ENCODE assay signal across 12 cellular contexts in the genomic region with DNA sequence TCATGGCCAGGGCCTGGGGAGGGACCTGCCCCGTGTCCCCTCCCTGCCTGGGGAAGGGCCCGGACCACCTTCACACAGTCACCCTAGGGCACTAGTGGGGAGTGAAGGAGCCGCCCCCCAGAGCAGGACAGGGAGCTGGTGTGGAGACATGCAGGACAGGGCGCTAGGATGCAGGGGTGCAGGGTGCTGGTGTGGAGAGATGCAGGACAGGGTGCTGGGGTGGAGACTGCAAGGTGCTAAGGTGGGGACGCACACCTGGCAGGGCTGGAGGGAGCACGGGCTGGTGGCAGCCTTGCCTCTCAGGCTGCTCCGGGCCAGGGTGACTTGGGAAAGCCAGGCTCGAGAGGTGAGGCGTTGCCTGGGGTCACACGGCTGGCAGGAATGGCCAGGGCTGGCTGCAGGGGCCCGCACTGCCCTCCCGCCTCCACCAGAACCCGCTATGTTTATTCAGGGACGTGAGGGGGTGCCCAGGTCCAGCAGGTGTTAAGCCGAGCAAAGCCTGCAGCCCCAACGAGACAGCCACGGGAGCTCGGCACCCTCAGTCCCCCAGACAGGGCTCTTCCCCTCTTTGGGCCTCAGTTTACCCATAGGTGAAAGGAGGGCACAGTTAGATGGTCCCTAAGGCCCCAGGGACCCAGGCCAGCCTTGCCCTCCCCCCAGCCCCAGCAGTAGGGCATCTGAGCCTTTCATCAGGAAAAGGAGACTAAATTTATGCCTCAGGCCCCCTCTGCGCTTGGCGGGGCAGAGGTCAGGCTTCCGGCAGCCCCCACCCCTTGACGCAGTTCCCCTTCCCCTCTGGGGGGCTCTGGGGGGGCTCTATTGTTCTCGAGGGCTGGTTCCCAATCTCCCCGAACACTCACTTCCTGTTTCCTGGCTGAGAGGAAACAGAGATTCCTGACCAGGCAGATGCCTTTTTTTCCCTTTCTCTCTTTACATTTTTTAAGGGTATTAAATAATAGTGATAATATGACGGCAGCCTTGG. TPM values are rescaled to one million over a fixed set of nuclear protein-coding genes. Genes with fewer than 3 reads are reported as not detected.
DNase-seq lines count a peak whose midpoint lies in the region; ATAC-seq, FAIRE-seq and TF ChIP-seq lines count a peak whose summit lies in the region.
"Had no signal": no experiment of that assay in that cellular context is flagged by ENCODE, and none has a peak within 500 bp of the region (broad histone marks: within the 10 kb centered on the region; RNA-seq: fewer than 3 reads in every experiment).

No MANE protein-coding gene starts in this region.

- H2AFZ ChIP-seq in keratinocyte (ENCODE audit: control insufficient read depth, low read length): peak overlapping the region; percentile 36

- H3K9me3 Mint-ChIP-seq in stimulated activated memory B cell treated with anti-CD40 and anti-IgM and Interleukin-4, amounts not matched to agents 10 μg/mL and 1 μg/mL and 100 μg/mL, for 72 hours: no peaks in the 10 kb centered on the region
- H3K9me3 Mint-ChIP-seq in stimulated activated effector memory CD8-positive, alpha-beta T cell treated with anti-CD3 and anti-CD28 coated beads, Interleukin-12 subunit alpha, Interleukin-12 subunit beta, amount 100 ng/mL, for 72 hours: no peaks in the 10 kb centered on the region
- no peaks in the 10 kb centered on the region for H3K9me3 Mint-ChIP-seq in effector memory CD8-positive, alpha-beta T cell
- H3K9me3 Mint-ChIP-seq in activated naive CD8-positive, alpha-beta T cell treated with anti-CD3 and anti-CD28 coated beads, Interleukin-2, amount 50 U/mL, for 24 hours: no peaks in the 10 kb centered on the region
- H3K9me3 Mint-ChIP-seq: immature natural killer cell had no signal

- peak; percentile 94 for DNase-seq in KBM-7
- no peak for DNase-seq in keratinocyte (ENCODE audit: low read depth, low spot score)
- no peak for DNase-seq in NCI-H187 treated with DMSO at 0.1 percent for 48 hours (lab: John Stamatoyannopoulos, UW)
- DNase-seq in stimulated activated effector memory CD8-positive, alpha-beta T cell treated with anti-CD3 and anti-CD28 coated beads, Interleukin-12 subunit alpha, Interleukin-12 subunit beta, amount 100 ng/mL, for 72 hours (ENCODE audit: low spot score in 2 of 2): no peak
- DNase-seq in effector memory CD8-positive, alpha-beta T cell: no peak
- no peak for DNase-seq in activated naive CD8-positive, alpha-beta T cell treated with anti-CD3 and anti-CD28 coated beads, Interleukin-2, amount 50 U/mL, for 24 hours
- DNase-seq: immature natural killer cell, NCI-H82 had no signal

- H3K4me2 ChIP-seq in keratinocyte (ENCODE audit: control insufficient read depth, extremely low read depth, insufficient read depth, low read depth, low read length): no peak overlapping the region

- H3K4me1 ChIP-seq in keratinocyte (ENCODE audit: control insufficient read depth, extremely low read depth, insufficient read depth, low read length): peaks cover 6% of the 10 kb centered on the region

- H3K36me3 ChIP-seq in keratinocyte (ENCODE audit: control insufficient read depth in 2 of 2, extremely low read depth in 1 of 2, insufficient read depth in 2 of 2, low read length in 2 of 2): no peaks in the 10 kb centered on the region

- ATAC-seq in stimulated activated memory B cell treated with anti-CD40 and anti-IgM and Interleukin-4, amounts not matched to agents 10 μg/mL and 1 μg/mL and 100 μg/mL, for 72 hours: peak; percentile 18
- no peak for ATAC-seq in stimulated activated effector memory CD8-positive, alpha-beta T cell treated with anti-CD3 and anti-CD28 coated beads, Interleukin-12 subunit alpha, Interleukin-12 subunit beta, amount 100 ng/mL, for 72 hours
- no peak for ATAC-seq in effector memory CD8-positive, alpha-beta T cell (replicated peaks)
- ATAC-seq in activated naive CD8-positive, alpha-beta T cell treated with anti-CD3 and anti-CD28 coated beads, Interleukin-2, amount 50 U/mL, for 24 hours: no peak

- FAIRE-seq in keratinocyte (lab: Jason Lieb, UNC): no peak

- no peak overlapping the region for H3K4me3 ChIP-seq in keratinocyte (ENCODE audit: control insufficient read depth in 2 of 3, extremely low read depth in 1 of 3, insufficient read depth in 2 of 3, low read depth in 1 of 3, low read length in 3 of 3)

- H4K20me1 ChIP-seq in keratinocyte (ENCODE audit: control insufficient read depth, extremely low read depth, insufficient read depth, low read length): no peaks in the 10 kb centered on the region

- H3K9ac ChIP-seq in keratinocyte (ENCODE audit: control insufficient read depth, extremely low read depth, insufficient read depth, low read length): no peak overlapping the region

- H3K27me3 Mint-ChIP-seq in stimulated activated memory B cell treated with anti-CD40 and anti-IgM and Interleukin-4, amounts not matched to agents 10 μg/mL and 1 μg/mL and 100 μg/mL, for 72 hours: peaks cover 90% of the 10 kb centered on the region
- peaks cover 51 to 83% of the 10 kb centered on the region in 2 donors for H3K27me3 Mint-ChIP-seq in effector memory CD8-positive, alpha-beta T cell
- peaks cover 39% of the 10 kb centered on the region for H3K27me3 Mint-ChIP-seq in activated naive CD8-positive, alpha-beta T cell treated with anti-CD3 and anti-CD28 coated beads, Interleukin-2, amount 50 U/mL, for 24 hours

- no peaks in the 10 kb centered on the region for H3K9me3 ChIP-seq in keratinocyte (ENCODE audit: control insufficient read depth, low read depth, low read length)

- H3K27ac Mint-ChIP-seq in stimulated activated memory B cell treated with anti-CD40 and anti-IgM and Interleukin-4, amounts not matched to agents 10 μg/mL and 1 μg/mL and 100 μg/mL, for 72 hours: no peak overlapping the region
- H3K27ac Mint-ChIP-seq in stimulated activated effector memory CD8-positive, alpha-beta T cell treated with anti-CD3 and anti-CD28 coated beads, Interleukin-12 subunit alpha, Interleukin-12 subunit beta, amount 100 ng/mL, for 72 hours: no peak overlapping the region
- no peak overlapping the region for H3K27ac Mint-ChIP-seq in effector memory CD8-positive, alpha-beta T cell
- H3K27ac Mint-ChIP-seq in activated naive CD8-positive, alpha-beta T cell treated with anti-CD3 and anti-CD28 coated beads, Interleukin-2, amount 50 U/mL, for 24 hours: no peak overlapping the region
- H3K27ac Mint-ChIP-seq: immature natural killer cell, progenitor cell of endocrine pancreas had no signal

- no peaks in the 10 kb centered on the region for H3K9me1 ChIP-seq in keratinocyte (ENCODE audit: control insufficient read depth, extremely low read depth, insufficient read depth, low read length)

- H3K79me2 ChIP-seq in keratinocyte (ENCODE audit: control insufficient read depth, insufficient read depth, low read length): no peaks in the 10 kb centered on the region

- H3K27ac ChIP-seq in angular gyrus (ENCODE audit: low read depth, low read length) (peak overlapping the region; percentile 48), keratinocyte (ENCODE audit: control insufficient read depth, insufficient read depth, low read length) (no peak overlapping the region)
- H3K27ac ChIP-seq: VCaP had no signal

- H3K4me3 Mint-ChIP-seq in stimulated activated memory B cell treated with anti-CD40 and anti-IgM and Interleukin-4, amounts not matched to agents 10 μg/mL and 1 μg/mL and 100 μg/mL, for 72 hours: no peak overlapping the region
- H3K4me3 Mint-ChIP-seq in stimulated activated effector memory CD8-positive, alpha-beta T cell treated with anti-CD3 and anti-CD28 coated beads, Interleukin-12 subunit alpha, Interleukin-12 subunit beta, amount 100 ng/mL, for 72 hours: no peak overlapping the region
- H3K4me3 Mint-ChIP-seq in effector memory CD8-positive, alpha-beta T cell: no peak overlapping the region
- H3K4me3 Mint-ChIP-seq in activated naive CD8-positive, alpha-beta T cell treated with anti-CD3 and anti-CD28 coated beads, Interleukin-2, amount 50 U/mL, for 24 hours: no peak overlapping the region
- H3K4me3 Mint-ChIP-seq: immature natural killer cell had no signal

- peaks cover 49% of the 10 kb centered on the region for H3K4me1 Mint-ChIP-seq in stimulated activated memory B cell treated with anti-CD40 and anti-IgM and Interleukin-4, amounts not matched to agents 10 μg/mL and 1 μg/mL and 100 μg/mL, for 72 hours
- H3K4me1 Mint-ChIP-seq in stimulated activated effector memory CD8-positive, alpha-beta T cell treated with anti-CD3 and anti-CD28 coated beads, Interleukin-12 subunit alpha, Interleukin-12 subunit beta, amount 100 ng/mL, for 72 hours: no peaks in the 10 kb centered on the region
- H3K4me1 Mint-ChIP-seq in effector memory CD8-positive, alpha-beta T cell (ENCODE audit: low read depth in 2 of 2): peaks cover 4 to 12% of the 10 kb centered on the region in 2 donors
- H3K4me1 Mint-ChIP-seq in activated naive CD8-positive, alpha-beta T cell treated with anti-CD3 and anti-CD28 coated beads, Interleukin-2, amount 50 U/mL, for 24 hours: peaks cover 20% of the 10 kb centered on the region
- H3K4me1 Mint-ChIP-seq: immature natural killer cell had no signal

- in situ Hi-C loops in KBM-7 (cut with MboI; ENCODE audit: low pct_unique_long_range_greater_than_20kb, low sequenced_read_pairs): no loop called here

- dilution Hi-C loops in keratinocyte (cut with MboI; ENCODE audit: extremely low pct_ligation_motif_present, low sequenced_read_pairs): no loop called here

- no peak for TF ChIP-seq CTCF in keratinocyte (optimal IDR thresholded peaks at IDR 0.05 in 1 of 3, IDR thresholded peaks at IDR 0.05 in 1 of 3, conservative IDR thresholded peaks at IDR 0.05 in 1 of 3; ENCODE audit: extremely low read depth in 1 of 3, insufficient read depth in 2 of 3, low read length in 3 of 3)

- peaks cover 19% of the 10 kb centered on the region for H3K27me3 ChIP-seq in keratinocyte (ENCODE audit: control insufficient read depth, extremely low read depth, insufficient read depth, low read length)

- H3K36me3 Mint-ChIP-seq in stimulated activated memory B cell treated with anti-CD40 and anti-IgM and Interleukin-4, amounts not matched to agents 10 μg/mL and 1 μg/mL and 100 μg/mL, for 72 hours: no peaks in the 10 kb centered on the region
- no peaks in the 10 kb centered on the region for H3K36me3 Mint-ChIP-seq in stimulated activated effector memory CD8-positive, alpha-beta T cell treated with anti-CD3 and anti-CD28 coated beads, Interleukin-12 subunit alpha, Interleukin-12 subunit beta, amount 100 ng/mL, for 72 hours
- H3K36me3 Mint-ChIP-seq in effector memory CD8-positive, alpha-beta T cell (ENCODE audit: insufficient read depth): peaks cover 3% of the 10 kb centered on the region
- no peaks in the 10 kb centered on the region for H3K36me3 Mint-ChIP-seq in activated naive CD8-positive, alpha-beta T cell treated with anti-CD3 and anti-CD28 coated beads, Interleukin-2, amount 50 U/mL, for 24 hours (ENCODE audit: low read depth)
- H3K36me3 Mint-ChIP-seq: immature natural killer cell had no signal

RNA-seq across cellular contexts. Expression of gene EGFL7, which starts 7.2 kb away (rescaled TPM):
- polyA plus RNA-seq in keratinocyte: 4.2 to 10.5 TPM (median 6.2 TPM) in 3 replicates
- polyA plus RNA-seq in keratinocyte (2011; ENCODE audit: low read depth): 1.0 TPM
- polyA plus RNA-seq in keratinocyte (2011; cell fraction: cytosol; rRNA removed): 3.9 and 15.7 TPM in 2 replicates
- polyA plus RNA-seq in keratinocyte (2011; cell fraction: nucleus; rRNA removed): 7.2 and 12.3 TPM in 2 replicates
- polyA plus RNA-seq in keratinocyte (2012; ENCODE audit: low replicate concordance): 2.4 and 10.1 TPM in 2 replicates
- 1.3 to 4.1 TPM (median 2.7 TPM) in 3 replicates for polyA minus RNA-seq in keratinocyte
- polyA minus RNA-seq in keratinocyte (2011; cell fraction: cytosol; rRNA and poly(A)+ RNA removed): 16.3 TPM
- polyA minus RNA-seq in keratinocyte (2011; cell fraction: nucleus; rRNA and poly(A)+ RNA removed): 4.7 and 7.5 TPM in 2 replicates

RNA-seq across cellular contexts. Expression of gene AGPAT2, which starts 31.7 kb away (rescaled TPM):
- 26.5 to 35.5 TPM (median 34.7 TPM) in 3 replicates for polyA plus RNA-seq in keratinocyte
- 3.0 TPM for polyA plus RNA-seq in keratinocyte (2011; ENCODE audit: low read depth)
- 32.9 and 44.3 TPM in 2 replicates for polyA plus RNA-seq in keratinocyte (2011; cell fraction: cytosol; rRNA removed)
- polyA plus RNA-seq in keratinocyte (2011; cell fraction: nucleus; rRNA removed): 32.8 and 43.6 TPM in 2 replicates
- 20.3 and 38.1 TPM in 2 replicates for polyA plus RNA-seq in keratinocyte (2012; ENCODE audit: low replicate concordance)
- polyA minus RNA-seq in keratinocyte: 22.2 to 51.8 TPM (median 23.8 TPM) in 3 replicates
- polyA minus RNA-seq in keratinocyte (2011; cell fraction: cytosol; rRNA and poly(A)+ RNA removed): 60.4 TPM
- 17.6 and 20.6 TPM in 2 replicates for polyA minus RNA-seq in keratinocyte (2011; cell fraction: nucleus; rRNA and poly(A)+ RNA removed)

RNA-seq across cellular contexts. Expression of gene DIPK1B, which starts 56.8 kb away (rescaled TPM):
- 0.03 to 0.26 TPM in 2 of 3 replicates, not detected in the other for polyA plus RNA-seq in keratinocyte
- polyA plus RNA-seq in keratinocyte (2011; ENCODE audit: low read depth): not detected
- polyA plus RNA-seq in keratinocyte (2011; cell fraction: cytosol; rRNA removed): 0.05 and 0.17 TPM in 2 replicates
- 0.10 and 0.16 TPM in 2 replicates for polyA plus RNA-seq in keratinocyte (2011; cell fraction: nucleus; rRNA removed)
- 0.21 and 0.24 TPM in 2 replicates for polyA plus RNA-seq in keratinocyte (2012; ENCODE audit: low replicate concordance)
- 0.13 to 0.20 TPM in 2 of 3 replicates, not detected in the other for polyA minus RNA-seq in keratinocyte
- polyA minus RNA-seq in keratinocyte (2011; cell fraction: cytosol; rRNA and poly(A)+ RNA removed): not detected
- 0.21 TPM in 1 of 2 replicates, not detected in the other for polyA minus RNA-seq in keratinocyte (2011; cell fraction: nucleus; rRNA and poly(A)+ RNA removed)
